ENCODE assay signal across 32 cellular contexts in genomic region chrX:20240201-20240600, GRCh38.
"Had no signal": no experiment of that assay in that cellular context is flagged by ENCODE, and none has a peak within 500 bp of the region (broad histone marks: within the 10 kb centered on the region; RNA-seq: fewer than 3 reads in every experiment).

No MANE protein-coding gene starts in this region.

- DNase-seq: activated CD4-positive, alpha-beta memory T cell treated with anti-CD3 and anti-CD28 coated beads for 36 hours; activated CD4-positive, alpha-beta T cell treated with anti-CD3 and anti-CD28 coated beads for 36 hours; activated CD4-positive, alpha-beta T cell treated with anti-CD3 and anti-CD28 coated beads, Interleukin-2, amount 10 ng/mL, durations not matched to agents 24 days and 14 days; activated CD4-positive, CD25-positive, alpha-beta regulatory T cell; activated CD4-positive, CD25-positive, alpha-beta regulatory T cell treated with anti-CD3 and anti-CD28 coated beads, Interleukin-2, amount 50 U/mL, for 72 hours; activated CD8-positive, alpha-beta memory T cell treated with anti-CD3 and anti-CD28 coated beads, Interleukin-2, amount 10 ng/mL, durations not matched to agents 7 days and 5 days; activated CD8-positive, alpha-beta memory T cell treated with anti-CD3 and anti-CD28 coated beads, Interleukin-2, amount 50 U/mL, for 48 hours; activated CD8-positive, alpha-beta T cell treated with anti-CD3 and anti-CD28 coated beads, Interleukin-2, amount 10 ng/mL, durations not matched to agents 7 days and 5 days; activated gamma-delta T cell; activated naive CD4-positive, alpha-beta T cell; activated naive CD4-positive, alpha-beta T cell treated with anti-CD3 and anti-CD28 coated beads, Interleukin-2, amount 10 ng/mL, durations not matched to agents 7 days and 5 days; activated naive CD8-positive, alpha-beta T cell treated with anti-CD3 and anti-CD28 coated beads, Interleukin-2, amount 10 ng/mL, durations not matched to agents 7 days and 5 days; activated T-cell treated with anti-CD3 and anti-CD28 coated beads for 4 hours; activated T-cell treated with anti-CD3 and anti-CD28 coated beads, Interleukin-2, amount 50 U/mL, for 24 hours; activated T-cell treated with anti-CD3 and anti-CD28 coated beads, Interleukin-2, amount 50 U/mL, for 72 hours; amniotic stem cell; anterior cingulate cortex; body of pancreas; caudate nucleus; colonic mucosa; effector CD8-positive, alpha-beta T cell; esophagus squamous epithelium; foreskin keratinocyte; gastrocnemius medialis; glutamatergic neuron; heart left ventricle; T-helper 1 cell; T-helper 17 cell; T1000 had no signal

- H3K4me3 ChIP-seq: body of pancreas, colonic mucosa, esophagus squamous epithelium, gastrocnemius medialis, heart left ventricle had no signal

- H3K27ac Mint-ChIP-seq: activated CD4-positive, alpha-beta memory T cell treated with anti-CD3 and anti-CD28 coated beads for 36 hours; activated CD4-positive, alpha-beta T cell treated with anti-CD3 and anti-CD28 coated beads for 36 hours; activated CD4-positive, alpha-beta T cell treated with anti-CD3 and anti-CD28 coated beads, Interleukin-2, amount 10 ng/mL, durations not matched to agents 24 days and 14 days; activated CD8-positive, alpha-beta memory T cell treated with anti-CD3 and anti-CD28 coated beads, Interleukin-2, amount 10 ng/mL, durations not matched to agents 7 days and 5 days; activated CD8-positive, alpha-beta T cell treated with anti-CD3 and anti-CD28 coated beads, Interleukin-2, amount 10 ng/mL, durations not matched to agents 7 days and 5 days; activated naive CD4-positive, alpha-beta T cell treated with anti-CD3 and anti-CD28 coated beads, Interleukin-2, amount 10 ng/mL, durations not matched to agents 7 days and 5 days; activated naive CD4-positive, alpha-beta T cell treated with anti-CD3 and anti-CD28 coated beads, Interleukin-2, amount 50 U/mL, for 72 hours; activated naive CD8-positive, alpha-beta T cell treated with anti-CD3 and anti-CD28 coated beads, Interleukin-2, amount 10 ng/mL, durations not matched to agents 7 days and 5 days; activated T-cell treated with anti-CD3 and anti-CD28 coated beads, Interleukin-2, amount 50 U/mL, for 24 hours; activated T-cell treated with anti-CD3 and anti-CD28 coated beads, Interleukin-2, amount 50 U/mL, for 72 hours; T-helper 17 cell; T-helper 2 cell treated with Interferon-gamma antibody and Interleukin-4, amounts not matched to agents 5 μg/mL and 100 μg/mL, for 36 hours had no signal

- ATAC-seq: activated CD4-positive, alpha-beta T cell treated with anti-CD3 and anti-CD28 coated beads for 36 hours; activated CD8-positive, alpha-beta memory T cell treated with anti-CD3 and anti-CD28 coated beads, Interleukin-2, amount 10 ng/mL, durations not matched to agents 7 days and 5 days; activated CD8-positive, alpha-beta T cell treated with anti-CD3 and anti-CD28 coated beads, Interleukin-2, amount 10 ng/mL, durations not matched to agents 7 days and 5 days; activated naive CD4-positive, alpha-beta T cell treated with anti-CD3 and anti-CD28 coated beads, Interleukin-2, amount 50 U/mL, for 72 hours; activated T-cell treated with anti-CD3 and anti-CD28 coated beads, Interleukin-2, amount 50 U/mL, for 72 hours; body of pancreas; foreskin keratinocyte; gastrocnemius medialis; heart left ventricle; T-helper 17 cell had no signal

- H3K27me3 Mint-ChIP-seq: activated CD4-positive, alpha-beta memory T cell treated with anti-CD3 and anti-CD28 coated beads for 36 hours; activated CD4-positive, alpha-beta T cell treated with anti-CD3 and anti-CD28 coated beads for 36 hours; activated CD4-positive, alpha-beta T cell treated with anti-CD3 and anti-CD28 coated beads, Interleukin-2, amount 10 ng/mL, durations not matched to agents 24 days and 14 days; activated CD8-positive, alpha-beta memory T cell treated with anti-CD3 and anti-CD28 coated beads, Interleukin-2, amount 10 ng/mL, durations not matched to agents 7 days and 5 days; activated naive CD4-positive, alpha-beta T cell treated with anti-CD3 and anti-CD28 coated beads, Interleukin-2, amount 10 ng/mL, durations not matched to agents 7 days and 5 days; activated naive CD8-positive, alpha-beta T cell treated with anti-CD3 and anti-CD28 coated beads, Interleukin-2, amount 10 ng/mL, durations not matched to agents 7 days and 5 days; T-helper 17 cell had no signal

- H3K4me1 ChIP-seq: body of pancreas, colonic mucosa, esophagus squamous epithelium, gastrocnemius medialis had no signal

- H3K9me3 Mint-ChIP-seq: activated CD4-positive, alpha-beta T cell treated with anti-CD3 and anti-CD28 coated beads, Interleukin-2, amount 10 ng/mL, durations not matched to agents 24 days and 14 days; activated naive CD4-positive, alpha-beta T cell treated with anti-CD3 and anti-CD28 coated beads, Interleukin-2, amount 50 U/mL, for 72 hours had no signal

- H3K4me3 Mint-ChIP-seq: activated CD4-positive, alpha-beta memory T cell treated with anti-CD3 and anti-CD28 coated beads for 36 hours; activated CD4-positive, alpha-beta T cell treated with anti-CD3 and anti-CD28 coated beads for 36 hours; activated CD4-positive, alpha-beta T cell treated with anti-CD3 and anti-CD28 coated beads, Interleukin-2, amount 10 ng/mL, durations not matched to agents 24 days and 14 days; activated CD8-positive, alpha-beta memory T cell treated with anti-CD3 and anti-CD28 coated beads, Interleukin-2, amount 10 ng/mL, durations not matched to agents 7 days and 5 days; activated CD8-positive, alpha-beta T cell treated with anti-CD3 and anti-CD28 coated beads, Interleukin-2, amount 10 ng/mL, durations not matched to agents 7 days and 5 days; activated naive CD4-positive, alpha-beta T cell treated with anti-CD3 and anti-CD28 coated beads, Interleukin-2, amount 10 ng/mL, durations not matched to agents 7 days and 5 days; activated naive CD8-positive, alpha-beta T cell treated with anti-CD3 and anti-CD28 coated beads, Interleukin-2, amount 10 ng/mL, durations not matched to agents 7 days and 5 days; activated T-cell treated with anti-CD3 and anti-CD28 coated beads, Interleukin-2, amount 50 U/mL, for 24 hours; activated T-cell treated with anti-CD3 and anti-CD28 coated beads, Interleukin-2, amount 50 U/mL, for 72 hours; T-helper 17 cell; T-helper 2 cell treated with Interferon-gamma antibody and Interleukin-4, amounts not matched to agents 5 μg/mL and 100 μg/mL, for 36 hours had no signal

- H3K36me3 ChIP-seq: colonic mucosa, esophagus squamous epithelium, gastrocnemius medialis had no signal

- H3K27ac ChIP-seq: body of pancreas, colonic mucosa, epithelial cell of prostate, esophagus squamous epithelium, foreskin keratinocyte, gastrocnemius medialis, heart left ventricle had no signal

- H3K27me3 ChIP-seq: body of pancreas, colonic mucosa, esophagus squamous epithelium, foreskin keratinocyte, gastrocnemius medialis, heart left ventricle had no signal

- H3K9me3 ChIP-seq: body of pancreas, colonic mucosa, gastrocnemius medialis had no signal
